ENCODE assay signal across 23 cellular contexts in genomic region chr12:121770388-121770787, GRCh38. TPM values are rescaled to one million over a fixed set of nuclear protein-coding genes. Genes with fewer than 3 reads are reported as not detected.
A peak's percentile ranks its signal among the peaks of the same experiment; 100 is the strongest.
DNase-seq lines count a peak whose midpoint lies in the region; ATAC-seq and TF ChIP-seq lines count a peak whose summit lies in the region.
"Had no signal": no experiment of that assay in that cellular context is flagged by ENCODE, and none has a peak within 500 bp of the region (broad histone marks: within the 10 kb centered on the region; RNA-seq: fewer than 3 reads in every experiment).

No MANE protein-coding gene starts in this region.

- no peaks in the 10 kb centered on the region for H3K4me1 ChIP-seq in DND-41 (ENCODE audit: insufficient read depth, low read length)
- H3K4me1 ChIP-seq in HUES48 (ENCODE audit: control insufficient read depth, insufficient read depth, low read length), result peaks cover 15% of the 10 kb centered on the region
- peaks cover 16% of the 10 kb centered on the region for H3K4me1 ChIP-seq in ectodermal cell (ENCODE audit: control insufficient read depth, insufficient read depth, low read length)
- peaks cover 11% of the 10 kb centered on the region for H3K4me1 ChIP-seq in neural progenitor cell

- H3K36me3 ChIP-seq in DND-41 (ENCODE audit: insufficient read depth, low read length) (no peaks in the 10 kb centered on the region), HUES48 (ENCODE audit: control insufficient read depth, insufficient read depth, low read length) (peaks cover 19% of the 10 kb centered on the region), ectodermal cell (ENCODE audit: control insufficient read depth, insufficient read depth, low read length) (no peaks in the 10 kb centered on the region), neural progenitor cell (no peaks in the 10 kb centered on the region)
- H3K36me3 ChIP-seq: adrenal gland had no signal

- WGBS in ectodermal cell, 2 experiments, result 77 to 81% methylated on average over 9 of the region's 9 CpGs

- H3K9me3 Mint-ChIP-seq in neural progenitor cell, result no peaks in the 10 kb centered on the region
- H3K9me3 Mint-ChIP-seq in effector memory CD8-positive, alpha-beta T cell, result no peaks in the 10 kb centered on the region
- H3K9me3 Mint-ChIP-seq: activated B cell treated with CpG ODN at 0.5 μM for 24 hours, naive B cell had no signal

- DNase-seq in DND-41 (no peak), neural progenitor cell (ENCODE audit: low spot score) (no peak), posterior cingulate gyrus (no peak)
- no peak for DNase-seq in effector memory CD8-positive, alpha-beta T cell
- DNase-seq: activated B cell treated with CpG ODN at 0.5 μM for 24 hours; activated CD8-positive, alpha-beta memory T cell treated with anti-CD3 and anti-CD28 coated beads, Interleukin-2, amount 10 ng/mL, durations not matched to agents 7 days and 5 days; activated naive CD4-positive, alpha-beta T cell treated with Interleukin-2 at 50 U/mL for 16 hours; body of pancreas; effector CD4-positive, alpha-beta T cell; GOT3; head of caudate nucleus; IMR-90; naive B cell; NCI-H510A treated with DMSO at 0.1 percent for 48 hours; occipital lobe; SIG-M5; stimulated activated CD4-positive, alpha-beta T cell treated with anti-CD3 and anti-CD28 coated beads, Interleukin-2, amount 100 ng/mL, for 24 hours; T1000 had no signal

- H3K4me2 ChIP-seq in DND-41 (ENCODE audit: insufficient read depth, low read length), result no peak overlapping the region
- H3K4me2 ChIP-seq in neural progenitor cell, result peak overlapping the region; percentile 35

- peak overlapping the region; percentile 74 for H3K27ac Mint-ChIP-seq in neural progenitor cell
- no peak overlapping the region for H3K27ac Mint-ChIP-seq in effector memory CD8-positive, alpha-beta T cell
- H3K27ac Mint-ChIP-seq: activated B cell treated with CpG ODN at 0.5 μM for 24 hours; activated CD8-positive, alpha-beta memory T cell treated with anti-CD3 and anti-CD28 coated beads, Interleukin-2, amount 10 ng/mL, durations not matched to agents 7 days and 5 days had no signal

- H3K9me3 ChIP-seq in DND-41 (ENCODE audit: insufficient read depth, low read length, severe bottlenecking), result no peaks in the 10 kb centered on the region
- no peaks in the 10 kb centered on the region for H3K9me3 ChIP-seq in HUES48 (ENCODE audit: control insufficient read depth, insufficient read depth, low read length)
- no peaks in the 10 kb centered on the region for H3K9me3 ChIP-seq in ectodermal cell (ENCODE audit: control insufficient read depth, low read length)
- H3K9me3 ChIP-seq in neural progenitor cell (ENCODE audit: low read depth), result no peaks in the 10 kb centered on the region
- H3K9me3 ChIP-seq: adrenal gland, body of pancreas had no signal

- no peak overlapping the region for H3K4me3 Mint-ChIP-seq in neural progenitor cell
- no peak overlapping the region for H3K4me3 Mint-ChIP-seq in effector memory CD8-positive, alpha-beta T cell
- H3K4me3 Mint-ChIP-seq: activated B cell treated with CpG ODN at 0.5 μM for 24 hours; activated CD8-positive, alpha-beta memory T cell treated with anti-CD3 and anti-CD28 coated beads, Interleukin-2, amount 10 ng/mL, durations not matched to agents 7 days and 5 days; naive B cell had no signal

- H3K9ac ChIP-seq in DND-41 (ENCODE audit: low read depth, low read length) (no peak overlapping the region), HUES48 (ENCODE audit: low read depth, low read length) (no peak overlapping the region), neural progenitor cell (no peak overlapping the region)

- H3K36me3 Mint-ChIP-seq in neural progenitor cell, result no peaks in the 10 kb centered on the region
- H3K36me3 Mint-ChIP-seq in effector memory CD8-positive, alpha-beta T cell (ENCODE audit: insufficient read depth), result peaks cover 20% of the 10 kb centered on the region
- H3K36me3 Mint-ChIP-seq: activated CD8-positive, alpha-beta memory T cell treated with anti-CD3 and anti-CD28 coated beads, Interleukin-2, amount 10 ng/mL, durations not matched to agents 7 days and 5 days; naive B cell had no signal

- H3F3A ChIP-seq in neural progenitor cell (ENCODE audit: low read depth), result peaks cover 8% of the 10 kb centered on the region

- H3K27me3 ChIP-seq in DND-41 (ENCODE audit: insufficient read depth, low read length, poor library complexity) (no peaks in the 10 kb centered on the region), HUES48 (ENCODE audit: control insufficient read depth, insufficient read depth, low read length) (no peaks in the 10 kb centered on the region), ectodermal cell (ENCODE audit: control insufficient read depth, insufficient read depth, low read length, poor library complexity, severe bottlenecking) (no peaks in the 10 kb centered on the region), neural progenitor cell (no peaks in the 10 kb centered on the region)
- H3K27me3 ChIP-seq: adrenal gland, body of pancreas had no signal

- H4K20me1 ChIP-seq in DND-41 (ENCODE audit: insufficient read depth, low read length) (no peaks in the 10 kb centered on the region), neural progenitor cell (ENCODE audit: low read depth) (no peaks in the 10 kb centered on the region)

- peaks cover 36% of the 10 kb centered on the region for H3K4me1 Mint-ChIP-seq in neural progenitor cell
- peaks cover 5% of the 10 kb centered on the region in 2 donors for H3K4me1 Mint-ChIP-seq in effector memory CD8-positive, alpha-beta T cell (ENCODE audit: low read depth in 2 of 2)

- no peaks in the 10 kb centered on the region for H3K79me2 ChIP-seq in DND-41 (ENCODE audit: insufficient read depth, low read length)
- H3K79me2 ChIP-seq in neural progenitor cell (ENCODE audit: low read depth), result no peaks in the 10 kb centered on the region

- no peak overlapping the region for H2AFZ ChIP-seq in DND-41 (ENCODE audit: low read depth, low read length)
- H2AFZ ChIP-seq in neural progenitor cell (replicated peaks), result no peak overlapping the region

- no peak overlapping the region for H3K4me3 ChIP-seq in DND-41 (ENCODE audit: low read depth in 1 of 2, low read length in 2 of 2)
- H3K4me3 ChIP-seq in HUES48 (ENCODE audit: low read depth, low read length), result no peak overlapping the region
- no peak overlapping the region for H3K4me3 ChIP-seq in ectodermal cell (ENCODE audit: insufficient read depth, low read depth, low read length)
- H3K4me3 ChIP-seq in neural progenitor cell, result no peak overlapping the region
- H3K4me3 ChIP-seq: adrenal gland, body of pancreas, skin epidermis had no signal

- H3K27ac ChIP-seq in DND-41 (ENCODE audit: low read length), result 0 out of 2 replicates have a peak overlapping the region, but pooled peaks have one; percentile 13
- H3K27ac ChIP-seq in HUES48 (ENCODE audit: low read depth, low read length), result peak overlapping the region; percentile 12
- H3K27ac ChIP-seq in ectodermal cell (ENCODE audit: insufficient read depth, low read depth, low read length, poor library complexity, severe bottlenecking), result peak overlapping the region; percentile 6
- H3K27ac ChIP-seq in neural progenitor cell, result no peak overlapping the region
- H3K27ac ChIP-seq: body of pancreas, skin epidermis had no signal

- peaks cover 2% of the 10 kb centered on the region for H3K27me3 Mint-ChIP-seq in neural progenitor cell (ENCODE audit: insufficient read depth, low read depth)
- no peaks in the 10 kb centered on the region for H3K27me3 Mint-ChIP-seq in effector memory CD8-positive, alpha-beta T cell
- H3K27me3 Mint-ChIP-seq: activated B cell treated with CpG ODN at 0.5 μM for 24 hours; activated CD8-positive, alpha-beta memory T cell treated with anti-CD3 and anti-CD28 coated beads, Interleukin-2, amount 10 ng/mL, durations not matched to agents 7 days and 5 days; naive B cell had no signal

- TF ChIP-seq CTCF in DND-41 (IDR thresholded peaks at IDR 0.05; ENCODE audit: borderline replicate concordance, extremely low read depth, low read length, poor library complexity, severe bottlenecking) (no peak), neural progenitor cell (IDR thresholded peaks at IDR 0.05) (no peak)

- ATAC-seq in DND-41 (ENCODE audit: insufficient read depth, low read depth) (no peak), HG02885 (IDR thresholded peaks at IDR 0.05; ENCODE audit: poor library complexity, unreplicated experiment) (no peak)
- ATAC-seq in effector memory CD8-positive, alpha-beta T cell (replicated peaks), result no peak
- ATAC-seq: activated CD8-positive, alpha-beta memory T cell treated with anti-CD3 and anti-CD28 coated beads, Interleukin-2, amount 10 ng/mL, durations not matched to agents 7 days and 5 days; body of pancreas had no signal

- intact Hi-C loops in posterior cingulate gyrus (cut with DNase I), result no loop called here

RNA-seq across cellular contexts. Expression of gene RHOF, which starts 23.1 kb away (rescaled TPM):
- 26.7 TPM for polyA plus RNA-seq in ectodermal cell (2013, experiment 1 of 4)
- 27.0 TPM for polyA plus RNA-seq in ectodermal cell (2013, experiment 2 of 4)
- 19.1 TPM for polyA plus RNA-seq in ectodermal cell (2013, experiment 3 of 4)
- polyA plus RNA-seq in ectodermal cell (2013, experiment 4 of 4), result 22.4 TPM
- 20.1 and 30.8 TPM in 2 replicates for total RNA-seq in neural progenitor cell (ENCODE audit: low replicate concordance)

RNA-seq across cellular contexts. Expression of gene SETD1B, which starts 33.4 kb away (rescaled TPM):
- polyA plus RNA-seq in ectodermal cell (2013, experiment 1 of 4), result 15.0 TPM
- 17.0 TPM for polyA plus RNA-seq in ectodermal cell (2013, experiment 2 of 4)
- 13.2 TPM for polyA plus RNA-seq in ectodermal cell (2013, experiment 3 of 4)
- 15.1 TPM for polyA plus RNA-seq in ectodermal cell (2013, experiment 4 of 4)
- 1.8 and 4.4 TPM in 2 replicates for total RNA-seq in neural progenitor cell (ENCODE audit: low replicate concordance)

RNA-seq across cellular contexts. Expression of gene TMEM120B, which starts 57.8 kb away (rescaled TPM):
- polyA plus RNA-seq in ectodermal cell (2013, experiment 1 of 4), result 16.2 TPM
- polyA plus RNA-seq in ectodermal cell (2013, experiment 2 of 4), result 17.7 TPM
- 10.7 TPM for polyA plus RNA-seq in ectodermal cell (2013, experiment 3 of 4)
- polyA plus RNA-seq in ectodermal cell (2013, experiment 4 of 4), result 12.3 TPM
- total RNA-seq in neural progenitor cell (ENCODE audit: low replicate concordance), result 4.7 and 12.7 TPM in 2 replicates
